25 cellular contexts compared by ENCODE assay signal in genomic region chr11:17401316-17401715, GRCh38. TPM values are rescaled to one million over a fixed set of nuclear protein-coding genes. Genes with fewer than 3 reads are reported as not detected.
A peak's percentile ranks its signal among the peaks of the same experiment; 100 is the strongest.
DNase-seq lines count a peak whose midpoint lies in the region; ATAC-seq, FAIRE-seq and TF ChIP-seq lines count a peak whose summit lies in the region.
"Had no signal": no experiment of that assay in that cellular context is flagged by ENCODE, and none has a peak within 500 bp of the region (broad histone marks: within the 10 kb centered on the region; RNA-seq: fewer than 3 reads in every experiment).

No MANE protein-coding gene starts in this region.

- DNase-seq in kidney (peak; percentile 22), gastrocnemius medialis (peak; percentile 65 to 77), NCI-H526 (lab: John Stamatoyannopoulos, UW) (no peak), upper lobe of left lung (no peak)
- DNase-seq in T-helper 2 cell treated with Interferon-gamma antibody and Interleukin-4, amounts not matched to agents 5 μg/mL and 100 μg/mL, for 36 hours (ENCODE audit: low spot score), result no peak
- DNase-seq: CD8-positive, alpha-beta memory T cell; DMS 273 treated with DMSO at 0.1 percent for 48 hours; DND-41; H9; KBM-7; MV-4-11; NCI-H1436 treated with DMSO at 0.1 percent for 48 hours; NCI-H2171 treated with DMSO at 0.1 percent for 48 hours; NCI-H524; SK-N-SH; SW 1271 had no signal

- H3K4me1 ChIP-seq in BLaER1 (peaks cover 54% of the 10 kb centered on the region), kidney (ENCODE audit: control insufficient read depth in 1 of 2, insufficient read depth in 1 of 2, low read depth in 1 of 2, low read length in 2 of 2) (peaks cover 0 to 5% of the 10 kb centered on the region in 2 donors), gastrocnemius medialis (peaks cover 42 to 49% of the 10 kb centered on the region in 2 donors), upper lobe of left lung (peaks cover 11 to 16% (median 13%) of the 10 kb centered on the region in 4 donors)

- H3K4me2 ChIP-seq in BLaER1, result peak overlapping the region; percentile 52
- H3K4me2 ChIP-seq: GM23338, SK-N-SH had no signal

- no peaks in the 10 kb centered on the region for H3K36me3 Mint-ChIP-seq in IgD-negative memory B cell
- H3K36me3 Mint-ChIP-seq in T-helper 2 cell treated with Interferon-gamma antibody and Interleukin-4, amounts not matched to agents 5 μg/mL and 100 μg/mL, for 36 hours (ENCODE audit: low read depth), result no peaks in the 10 kb centered on the region
- H3K36me3 Mint-ChIP-seq: CD8-positive, alpha-beta memory T cell had no signal

- 88 to 92% methylated on average over 1 to 2 of the region's 2 CpGs for WGBS in upper lobe of left lung, 2 donors

- intact Hi-C loops in kidney (cut with DNase I) (no loop called here), gastrocnemius medialis (cut with DNase I; ENCODE audit: low total_unique reads) (no loop called here)

- H3K27me3 ChIP-seq in BLaER1 (no peaks in the 10 kb centered on the region), gastrocnemius medialis (no peaks in the 10 kb centered on the region), upper lobe of left lung (no peaks in the 10 kb centered on the region)

- H3K4me1 Mint-ChIP-seq in IgD-negative memory B cell, result peaks cover 11 to 19% (median 14%) of the 10 kb centered on the region in 3 donors
- H3K4me1 Mint-ChIP-seq in T-helper 2 cell treated with Interferon-gamma antibody and Interleukin-4, amounts not matched to agents 5 μg/mL and 100 μg/mL, for 36 hours (ENCODE audit: low read depth), result peaks cover 5% of the 10 kb centered on the region

- FAIRE-seq in kidney (lab: Jason Lieb, UNC), result no peak
- FAIRE-seq: A204.1, HTR-8/SVneo, RCC 7860 had no signal

- peak overlapping the region; percentile 5; the same call in 1 of the 2 replicates for H3K9ac ChIP-seq in BLaER1
- no peak overlapping the region for H3K9ac ChIP-seq in kidney (ENCODE audit: low read length in 2 of 2)
- H3K9ac ChIP-seq: SK-N-SH had no signal

- no peak for TF ChIP-seq EP300 in upper lobe of left lung (IDR thresholded peaks at IDR 0.05)

- H3K4me3 ChIP-seq in BLaER1, result no peak overlapping the region
- no peak overlapping the region for H3K4me3 ChIP-seq in kidney (ENCODE audit: low read length in 2 of 2)
- H3K4me3 ChIP-seq in gastrocnemius medialis, result no peak overlapping the region
- H3K4me3 ChIP-seq in upper lobe of left lung, result no peak overlapping the region
- H3K4me3 ChIP-seq: GM23338 had no signal

- peak overlapping the region; percentile 49; the same call in 1 of the 2 replicates for H3K27ac ChIP-seq in BLaER1
- no peak overlapping the region for H3K27ac ChIP-seq in kidney (ENCODE audit: low read depth in 2 of 2, low read length in 2 of 2)
- peak overlapping the region; percentile 85 to 96 (median 92) for H3K27ac ChIP-seq in gastrocnemius medialis
- H3K27ac ChIP-seq in upper lobe of left lung, result no peak overlapping the region
- H3K27ac ChIP-seq: C4-2B had no signal

- in situ Hi-C loops in gastrocnemius medialis (cut with MboI; ENCODE audit: low sequenced_read_pairs in 4 of 4), result loop anchor here in 1 of 4 donors (25.0 kb wide), 1 partner anchor 436 kb away; no protein-coding TSS in a partner anchor

- no peaks in the 10 kb centered on the region for H3K27me3 Mint-ChIP-seq in IgD-negative memory B cell
- H3K27me3 Mint-ChIP-seq in T-helper 2 cell treated with Interferon-gamma antibody and Interleukin-4, amounts not matched to agents 5 μg/mL and 100 μg/mL, for 36 hours (ENCODE audit: low read depth), result peaks cover 10% of the 10 kb centered on the region

- peak overlapping the region in 2 of 4 donors; percentile 58 to 63 for H3K4me3 Mint-ChIP-seq in IgD-negative memory B cell
- H3K4me3 Mint-ChIP-seq in T-helper 2 cell treated with Interferon-gamma antibody and Interleukin-4, amounts not matched to agents 5 μg/mL and 100 μg/mL, for 36 hours, result no peak overlapping the region
- H3K4me3 Mint-ChIP-seq: CD8-positive, alpha-beta memory T cell; GM23338; H9 had no signal

- peak; percentile 62 to 72 for ATAC-seq in gastrocnemius medialis
- ATAC-seq in upper lobe of left lung (ENCODE audit: low FRiP score in 2 of 2), result no peak
- no peak for ATAC-seq in GM18511 (IDR thresholded peaks at IDR 0.05; ENCODE audit: unreplicated experiment)
- ATAC-seq: GM23338 had no signal

- H3K27ac Mint-ChIP-seq in IgD-negative memory B cell, result peak overlapping the region in 2 of 3 donors; percentile 47 to 67
- no peak overlapping the region for H3K27ac Mint-ChIP-seq in T-helper 2 cell treated with Interferon-gamma antibody and Interleukin-4, amounts not matched to agents 5 μg/mL and 100 μg/mL, for 36 hours
- H3K27ac Mint-ChIP-seq: GM23338 had no signal

- H3K36me3 ChIP-seq in BLaER1 (no peaks in the 10 kb centered on the region), kidney (ENCODE audit: control insufficient read depth in 1 of 2, insufficient read depth in 2 of 2, low read length in 2 of 2) (no peaks in the 10 kb centered on the region), gastrocnemius medialis (no peaks in the 10 kb centered on the region), upper lobe of left lung (no peaks in the 10 kb centered on the region)

- peak in 1 of 2 donors; percentile 7 for TF ChIP-seq POLR2A in gastrocnemius medialis (IDR thresholded peaks at IDR 0.05)
- no peak for TF ChIP-seq POLR2A in upper lobe of left lung (IDR thresholded peaks at IDR 0.05)

- peaks cover 0 to 4% (median 3%) of the 10 kb centered on the region in 3 donors for H3K9me3 Mint-ChIP-seq in IgD-negative memory B cell
- no peaks in the 10 kb centered on the region for H3K9me3 Mint-ChIP-seq in T-helper 2 cell treated with Interferon-gamma antibody and Interleukin-4, amounts not matched to agents 5 μg/mL and 100 μg/mL, for 36 hours
- H3K9me3 Mint-ChIP-seq: CD8-positive, alpha-beta memory T cell; GM23338; H9 had no signal

- TF ChIP-seq CTCF in kidney (IDR thresholded peaks at IDR 0.05; ENCODE audit: borderline replicate concordance, extremely low read depth, insufficient read depth) (no peak), gastrocnemius medialis (IDR thresholded peaks at IDR 0.05 in 4 of 5, conservative IDR thresholded peaks at IDR 0.05 in 1 of 5) (no peak), upper lobe of left lung (IDR thresholded peaks at IDR 0.05) (no peak)

- H4K20me1 ChIP-seq in BLaER1, result no peaks in the 10 kb centered on the region

- no peaks in the 10 kb centered on the region for H3K9me3 ChIP-seq in BLaER1
- no peaks in the 10 kb centered on the region for H3K9me3 ChIP-seq in kidney (ENCODE audit: control insufficient read depth in 1 of 2, low read length in 2 of 2)
- H3K9me3 ChIP-seq in gastrocnemius medialis, result no peaks in the 10 kb centered on the region
- no peaks in the 10 kb centered on the region for H3K9me3 ChIP-seq in upper lobe of left lung
- H3K9me3 ChIP-seq: SK-N-SH had no signal

RNA-seq across cellular contexts. Expression of gene KCNJ11, which starts 12.9 kb away (rescaled TPM):
- polyA plus RNA-seq in IgD-negative memory B cell (0.80 TPM), kidney (ENCODE audit: insufficient read depth, low read depth, low replicate concordance) (3.6 TPM)
- total RNA-seq in kidney (4.8 TPM), gastrocnemius medialis (100 to 1,000 TPM; 103 to 182 (median 147) TPM), upper lobe of left lung (1 to 10 TPM; 2.6 to 9.5 (median 5.7) TPM)
- polyA plus RNA-seq: AG04450 had no signal

RNA-seq across cellular contexts. Expression of gene NCR3LG1, which starts 49.7 kb away (rescaled TPM):
- polyA plus RNA-seq in IgD-negative memory B cell, result not detected
- 4.5 TPM for total RNA-seq in kidney
- polyA plus RNA-seq in kidney (ENCODE audit: insufficient read depth, low read depth, low replicate concordance), result 0.71 TPM
- under 1 TPM; 0.07 to 0.95 (median 0.38) TPM for total RNA-seq in gastrocnemius medialis
- total RNA-seq in upper lobe of left lung, result 1 to 10 TPM; 3.6 to 7.6 (median 4.5) TPM

Comparison
In these comparisons a context has a peak if more than half of its experiments do, and no peak if none do; other contexts are left out.
1. H3K27ac ChIP-seq: peak in BLaER1 (single experiment) and gastrocnemius medialis (4 of 4); none in kidney (0 of 2) and upper lobe of left lung (0 of 4).
2. DNase-seq: peak in kidney (single experiment) and gastrocnemius medialis (2 of 2); none in NCI-H526 (0 of 2), T-helper 2 cell treated with Interferon-gamma antibody and Interleukin-4, amounts not matched to agents 5 μg/mL and 100 μg/mL, for 36 hours (single experiment) and upper lobe of left lung (0 of 2).
3. ATAC-seq: peak in gastrocnemius medialis (2 of 2); none in upper lobe of left lung (0 of 2) and GM18511 (single experiment).
4. RNA of gene KCNJ11, which starts 12.9 kb away (total RNA-seq): 103 to 182 TPM in gastrocnemius medialis; 2.6 to 9.5 TPM in upper lobe of left lung and 4.8 TPM in kidney (single experiment); every median in the first group is over 4 times any median in the second.